1 cellular context compared by ENCODE assay signal in genomic region chr20:56392282-56393132, GRCh38.
TF ChIP-seq lines count a peak whose summit lies in the region.

TSS of gene CSTF1 (plus strand) at chr20:56392645. CDS start at chr20:56395553, 2,908 bp downstream.

TF ChIP-seq in K562, 482 proteins besides CTCF, POLR2A, EP300 and RAD21 (continued from another document and continues in another):
- no peak; the same call in 1 of the 2 replicates for TF ChIP-seq ZSCAN29 (IDR thresholded peaks at IDR 0.05)
- 0 out of 2 replicates have a peak, but pooled peaks have one; percentile 54 for TF ChIP-seq SOX6 (IDR thresholded peaks at IDR 0.05)
- TF ChIP-seq, protein P1, sequence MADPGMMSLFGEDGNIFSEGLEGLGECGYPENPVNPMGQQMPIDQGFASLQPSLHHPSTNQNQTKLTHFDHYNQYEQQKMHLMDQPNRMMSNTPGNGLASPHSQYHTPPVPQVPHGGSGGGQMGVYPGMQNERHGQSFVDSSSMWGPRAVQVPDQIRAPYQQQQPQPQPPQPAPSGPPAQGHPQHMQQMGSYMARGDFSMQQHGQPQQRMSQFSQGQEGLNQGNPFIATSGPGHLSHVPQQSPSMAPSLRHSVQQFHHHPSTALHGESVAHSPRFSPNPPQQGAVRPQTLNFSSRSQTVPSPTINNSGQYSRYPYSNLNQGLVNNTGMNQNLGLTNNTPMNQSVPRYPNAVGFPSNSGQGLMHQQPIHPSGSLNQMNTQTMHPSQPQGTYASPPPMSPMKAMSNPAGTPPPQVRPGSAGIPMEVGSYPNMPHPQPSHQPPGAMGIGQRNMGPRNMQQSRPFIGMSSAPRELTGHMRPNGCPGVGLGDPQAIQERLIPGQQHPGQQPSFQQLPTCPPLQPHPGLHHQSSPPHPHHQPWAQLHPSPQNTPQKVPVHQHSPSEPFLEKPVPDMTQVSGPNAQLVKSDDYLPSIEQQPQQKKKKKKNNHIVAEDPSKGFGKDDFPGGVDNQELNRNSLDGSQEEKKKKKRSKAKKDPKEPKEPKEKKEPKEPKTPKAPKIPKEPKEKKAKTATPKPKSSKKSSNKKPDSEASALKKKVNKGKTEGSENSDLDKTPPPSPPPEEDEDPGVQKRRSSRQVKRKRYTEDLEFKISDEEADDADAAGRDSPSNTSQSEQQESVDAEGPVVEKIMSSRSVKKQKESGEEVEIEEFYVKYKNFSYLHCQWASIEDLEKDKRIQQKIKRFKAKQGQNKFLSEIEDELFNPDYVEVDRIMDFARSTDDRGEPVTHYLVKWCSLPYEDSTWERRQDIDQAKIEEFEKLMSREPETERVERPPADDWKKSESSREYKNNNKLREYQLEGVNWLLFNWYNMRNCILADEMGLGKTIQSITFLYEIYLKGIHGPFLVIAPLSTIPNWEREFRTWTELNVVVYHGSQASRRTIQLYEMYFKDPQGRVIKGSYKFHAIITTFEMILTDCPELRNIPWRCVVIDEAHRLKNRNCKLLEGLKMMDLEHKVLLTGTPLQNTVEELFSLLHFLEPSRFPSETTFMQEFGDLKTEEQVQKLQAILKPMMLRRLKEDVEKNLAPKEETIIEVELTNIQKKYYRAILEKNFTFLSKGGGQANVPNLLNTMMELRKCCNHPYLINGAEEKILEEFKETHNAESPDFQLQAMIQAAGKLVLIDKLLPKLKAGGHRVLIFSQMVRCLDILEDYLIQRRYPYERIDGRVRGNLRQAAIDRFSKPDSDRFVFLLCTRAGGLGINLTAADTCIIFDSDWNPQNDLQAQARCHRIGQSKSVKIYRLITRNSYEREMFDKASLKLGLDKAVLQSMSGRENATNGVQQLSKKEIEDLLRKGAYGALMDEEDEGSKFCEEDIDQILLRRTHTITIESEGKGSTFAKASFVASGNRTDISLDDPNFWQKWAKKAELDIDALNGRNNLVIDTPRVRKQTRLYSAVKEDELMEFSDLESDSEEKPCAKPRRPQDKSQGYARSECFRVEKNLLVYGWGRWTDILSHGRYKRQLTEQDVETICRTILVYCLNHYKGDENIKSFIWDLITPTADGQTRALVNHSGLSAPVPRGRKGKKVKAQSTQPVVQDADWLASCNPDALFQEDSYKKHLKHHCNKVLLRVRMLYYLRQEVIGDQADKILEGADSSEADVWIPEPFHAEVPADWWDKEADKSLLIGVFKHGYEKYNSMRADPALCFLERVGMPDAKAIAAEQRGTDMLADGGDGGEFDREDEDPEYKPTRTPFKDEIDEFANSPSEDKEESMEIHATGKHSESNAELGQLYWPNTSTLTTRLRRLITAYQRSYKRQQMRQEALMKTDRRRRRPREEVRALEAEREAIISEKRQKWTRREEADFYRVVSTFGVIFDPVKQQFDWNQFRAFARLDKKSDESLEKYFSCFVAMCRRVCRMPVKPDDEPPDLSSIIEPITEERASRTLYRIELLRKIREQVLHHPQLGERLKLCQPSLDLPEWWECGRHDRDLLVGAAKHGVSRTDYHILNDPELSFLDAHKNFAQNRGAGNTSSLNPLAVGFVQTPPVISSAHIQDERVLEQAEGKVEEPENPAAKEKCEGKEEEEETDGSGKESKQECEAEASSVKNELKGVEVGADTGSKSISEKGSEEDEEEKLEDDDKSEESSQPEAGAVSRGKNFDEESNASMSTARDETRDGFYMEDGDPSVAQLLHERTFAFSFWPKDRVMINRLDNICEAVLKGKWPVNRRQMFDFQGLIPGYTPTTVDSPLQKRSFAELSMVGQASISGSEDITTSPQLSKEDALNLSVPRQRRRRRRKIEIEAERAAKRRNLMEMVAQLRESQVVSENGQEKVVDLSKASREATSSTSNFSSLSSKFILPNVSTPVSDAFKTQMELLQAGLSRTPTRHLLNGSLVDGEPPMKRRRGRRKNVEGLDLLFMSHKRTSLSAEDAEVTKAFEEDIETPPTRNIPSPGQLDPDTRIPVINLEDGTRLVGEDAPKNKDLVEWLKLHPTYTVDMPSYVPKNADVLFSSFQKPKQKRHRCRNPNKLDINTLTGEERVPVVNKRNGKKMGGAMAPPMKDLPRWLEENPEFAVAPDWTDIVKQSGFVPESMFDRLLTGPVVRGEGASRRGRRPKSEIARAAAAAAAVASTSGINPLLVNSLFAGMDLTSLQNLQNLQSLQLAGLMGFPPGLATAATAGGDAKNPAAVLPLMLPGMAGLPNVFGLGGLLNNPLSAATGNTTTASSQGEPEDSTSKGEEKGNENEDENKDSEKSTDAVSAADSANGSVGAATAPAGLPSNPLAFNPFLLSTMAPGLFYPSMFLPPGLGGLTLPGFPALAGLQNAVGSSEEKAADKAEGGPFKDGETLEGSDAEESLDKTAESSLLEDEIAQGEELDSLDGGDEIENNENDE (IDR thresholded peaks at IDR 0.05; ENCODE audit: low read depth, low read length) = no peak
- no peak; the same call in none of the 2 replicates for TF ChIP-seq FOXM1 (IDR thresholded peaks at IDR 0.05; ENCODE audit: low read depth)
- TF ChIP-seq FOXM1 (CRISPR knock-in tag; IDR thresholded peaks at IDR 0.05; ENCODE audit: low read depth) = peak; percentile 51
- TF ChIP-seq ATF7 (IDR thresholded peaks at IDR 0.05) = peak; percentile 95
- no peak for TF ChIP-seq CCAR2 (IDR thresholded peaks at IDR 0.05; ENCODE audit: low read depth, low read length)
- no peak for TF ChIP-seq WHSC1 (IDR thresholded peaks at IDR 0.05; ENCODE audit: low read length)
- TF ChIP-seq ELF1 (tag; IDR thresholded peaks at IDR 0.05) = peak; percentile 100
- TF ChIP-seq MTA2 (IDR thresholded peaks at IDR 0.05; ENCODE audit: low read depth) = no peak
- TF ChIP-seq RBM22 (IDR thresholded peaks at IDR 0.05; ENCODE audit: low read depth, low read length, poor library complexity, severe bottlenecking) = no peak
- TF ChIP-seq SIN3A (IDR thresholded peaks at IDR 0.05; ENCODE audit: borderline replicate concordance in 2 of 2, control insufficient read depth in 1 of 2, low read depth in 2 of 2, low read length in 2 of 2) = peak; percentile 88 to 89; a peak in 2 of 4 replicates
- TF ChIP-seq, protein P2, sequence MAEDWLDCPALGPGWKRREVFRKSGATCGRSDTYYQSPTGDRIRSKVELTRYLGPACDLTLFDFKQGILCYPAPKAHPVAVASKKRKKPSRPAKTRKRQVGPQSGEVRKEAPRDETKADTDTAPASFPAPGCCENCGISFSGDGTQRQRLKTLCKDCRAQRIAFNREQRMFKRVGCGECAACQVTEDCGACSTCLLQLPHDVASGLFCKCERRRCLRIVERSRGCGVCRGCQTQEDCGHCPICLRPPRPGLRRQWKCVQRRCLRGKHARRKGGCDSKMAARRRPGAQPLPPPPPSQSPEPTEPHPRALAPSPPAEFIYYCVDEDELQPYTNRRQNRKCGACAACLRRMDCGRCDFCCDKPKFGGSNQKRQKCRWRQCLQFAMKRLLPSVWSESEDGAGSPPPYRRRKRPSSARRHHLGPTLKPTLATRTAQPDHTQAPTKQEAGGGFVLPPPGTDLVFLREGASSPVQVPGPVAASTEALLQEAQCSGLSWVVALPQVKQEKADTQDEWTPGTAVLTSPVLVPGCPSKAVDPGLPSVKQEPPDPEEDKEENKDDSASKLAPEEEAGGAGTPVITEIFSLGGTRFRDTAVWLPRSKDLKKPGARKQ (CRISPR knock-in tag; IDR thresholded peaks at IDR 0.05) = no peak
- TF ChIP-seq ZNF583 (CRISPR knock-in tag; IDR thresholded peaks at IDR 0.05) = no peak
- peak; percentile 98 for TF ChIP-seq CREM (IDR thresholded peaks at IDR 0.05; ENCODE audit: low read depth)
- TF ChIP-seq RB1 (IDR thresholded peaks at IDR 0.05; ENCODE audit: low read depth) = peak; percentile 84; the same call in 1 of the 2 replicates
- no peak for TF ChIP-seq NFATC3 (IDR thresholded peaks at IDR 0.05)
- peak; percentile 93 for TF ChIP-seq NCOA6 (IDR thresholded peaks at IDR 0.05)
- TF ChIP-seq ZNF436 (CRISPR knock-in tag; IDR thresholded peaks at IDR 0.05) = no peak
- TF ChIP-seq TAF7 (tag; IDR thresholded peaks at IDR 0.05) = no peak
- no peak for TF ChIP-seq ZBTB43 (CRISPR knock-in tag; IDR thresholded peaks at IDR 0.05)
- TF ChIP-seq STAT5B (CRISPR knock-in tag; IDR thresholded peaks at IDR 0.05) = no peak
- TF ChIP-seq MED1 (CRISPR knock-in tag; IDR thresholded peaks at IDR 0.05; ENCODE audit: borderline replicate concordance) = no peak
- TF ChIP-seq NELFE (IDR thresholded peaks at IDR 0.05; ENCODE audit: insufficient read depth, insufficient read length) = no peak
- TF ChIP-seq CREB1 (IDR thresholded peaks at IDR 0.05) = peak; percentile 98
- TF ChIP-seq CREB1 (CRISPR knock-in tag; IDR thresholded peaks at IDR 0.05) = peak; percentile 93
- TF ChIP-seq CTCFL (IDR thresholded peaks at IDR 0.05; ENCODE audit: borderline replicate concordance, insufficient read depth, low read depth, low read length, poor library complexity, severe bottlenecking) = no peak
- TF ChIP-seq, protein P3, sequence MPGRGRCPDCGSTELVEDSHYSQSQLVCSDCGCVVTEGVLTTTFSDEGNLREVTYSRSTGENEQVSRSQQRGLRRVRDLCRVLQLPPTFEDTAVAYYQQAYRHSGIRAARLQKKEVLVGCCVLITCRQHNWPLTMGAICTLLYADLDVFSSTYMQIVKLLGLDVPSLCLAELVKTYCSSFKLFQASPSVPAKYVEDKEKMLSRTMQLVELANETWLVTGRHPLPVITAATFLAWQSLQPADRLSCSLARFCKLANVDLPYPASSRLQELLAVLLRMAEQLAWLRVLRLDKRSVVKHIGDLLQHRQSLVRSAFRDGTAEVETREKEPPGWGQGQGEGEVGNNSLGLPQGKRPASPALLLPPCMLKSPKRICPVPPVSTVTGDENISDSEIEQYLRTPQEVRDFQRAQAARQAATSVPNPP (IDR thresholded peaks at IDR 0.05; ENCODE audit: borderline replicate concordance, insufficient read depth, insufficient read length) = no peak
- TF ChIP-seq, protein P4, sequence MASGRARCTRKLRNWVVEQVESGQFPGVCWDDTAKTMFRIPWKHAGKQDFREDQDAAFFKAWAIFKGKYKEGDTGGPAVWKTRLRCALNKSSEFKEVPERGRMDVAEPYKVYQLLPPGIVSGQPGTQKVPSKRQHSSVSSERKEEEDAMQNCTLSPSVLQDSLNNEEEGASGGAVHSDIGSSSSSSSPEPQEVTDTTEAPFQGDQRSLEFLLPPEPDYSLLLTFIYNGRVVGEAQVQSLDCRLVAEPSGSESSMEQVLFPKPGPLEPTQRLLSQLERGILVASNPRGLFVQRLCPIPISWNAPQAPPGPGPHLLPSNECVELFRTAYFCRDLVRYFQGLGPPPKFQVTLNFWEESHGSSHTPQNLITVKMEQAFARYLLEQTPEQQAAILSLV (tag; IDR thresholded peaks at IDR 0.05) = no peak
- no peak for TF ChIP-seq EWSR1 (IDR thresholded peaks at IDR 0.05; ENCODE audit: borderline replicate concordance, low read depth, partially characterized antibody)
- TF ChIP-seq ZBTB34 (CRISPR knock-in tag; IDR thresholded peaks at IDR 0.05) = no peak
- TF ChIP-seq TEAD4 (IDR thresholded peaks at IDR 0.05; ENCODE audit: low read length) = peak; percentile 33; the same call in 1 of the 2 replicates
- no peak for TF ChIP-seq TEAD4 (CRISPR knock-in tag; IDR thresholded peaks at IDR 0.05; ENCODE audit: borderline replicate concordance)
- TF ChIP-seq KHSRP (IDR thresholded peaks at IDR 0.05) = no peak
- TF ChIP-seq, protein P5, sequence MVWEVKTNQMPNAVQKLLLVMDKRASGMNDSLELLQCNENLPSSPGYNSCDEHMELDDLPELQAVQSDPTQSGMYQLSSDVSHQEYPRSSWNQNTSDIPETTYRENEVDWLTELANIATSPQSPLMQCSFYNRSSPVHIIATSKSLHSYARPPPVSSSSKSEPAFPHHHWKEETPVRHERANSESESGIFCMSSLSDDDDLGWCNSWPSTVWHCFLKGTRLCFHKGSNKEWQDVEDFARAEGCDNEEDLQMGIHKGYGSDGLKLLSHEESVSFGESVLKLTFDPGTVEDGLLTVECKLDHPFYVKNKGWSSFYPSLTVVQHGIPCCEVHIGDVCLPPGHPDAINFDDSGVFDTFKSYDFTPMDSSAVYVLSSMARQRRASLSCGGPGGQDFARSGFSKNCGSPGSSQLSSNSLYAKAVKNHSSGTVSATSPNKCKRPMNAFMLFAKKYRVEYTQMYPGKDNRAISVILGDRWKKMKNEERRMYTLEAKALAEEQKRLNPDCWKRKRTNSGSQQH (CRISPR knock-in tag; IDR thresholded peaks at IDR 0.05) = no peak
- peak; percentile 52 for TF ChIP-seq SPI1 (IDR thresholded peaks at IDR 0.05; ENCODE audit: borderline replicate concordance, low read depth, low read length)
- no peak for TF ChIP-seq ZNF316 (IDR thresholded peaks at IDR 0.05)
- no peak for TF ChIP-seq ADNP (tag; IDR thresholded peaks at IDR 0.05)
- TF ChIP-seq TSC22D4 (tag; IDR thresholded peaks at IDR 0.05) = no peak
